In genomic region chr15:63045438-63046278, GRCh38 we compare ENCODE assay signal across 1 cellular context.
TF ChIP-seq lines count a peak whose summit lies in the region.

No MANE protein-coding gene starts in this region.

TF ChIP-seq in HCT116, 20 proteins besides CTCF, POLR2A, EP300 and RAD21 (continued from another document):
- TF ChIP-seq ZBTB33 (IDR thresholded peaks at IDR 0.05; ENCODE audit: extremely low read depth, insufficient replicate concordance, low read length) (no peak), ZNF274 (IDR thresholded peaks at IDR 0.05; ENCODE audit: low read depth, low read length) (no peak), SIN3A (IDR thresholded peaks at IDR 0.05; ENCODE audit: low read depth) (no peak)
TF ChIP-seq in HCT116: peak in this region for 0.
